11 cellular contexts compared by ENCODE assay signal in the genomic region with DNA sequence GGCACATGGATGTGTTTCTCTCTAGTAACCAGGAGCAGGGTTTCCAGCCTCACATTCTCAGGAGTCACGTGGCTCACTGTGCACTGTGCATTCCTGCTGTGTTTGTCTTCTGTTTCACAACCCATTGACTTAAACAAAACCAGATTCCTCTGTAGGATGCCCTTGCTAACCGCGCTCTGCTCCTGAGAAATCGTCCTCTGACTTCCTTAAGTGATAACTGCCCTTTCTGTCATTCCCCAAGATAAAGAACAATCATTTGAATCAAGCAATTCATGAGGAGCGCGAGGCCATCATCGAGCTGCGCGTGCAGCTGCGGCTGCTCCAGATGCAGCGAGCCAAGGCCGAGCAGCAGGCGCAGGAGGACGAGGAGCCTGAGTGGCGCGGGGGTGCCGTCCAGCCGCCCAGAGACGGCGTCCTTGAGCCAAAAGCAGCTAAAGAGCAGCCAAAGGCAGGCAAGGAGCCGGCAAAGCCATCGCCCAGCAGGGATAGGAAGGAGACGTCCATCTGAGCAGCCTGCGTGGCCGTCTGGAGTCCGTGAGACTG.
DNase-seq lines count a peak whose midpoint lies in the region; ATAC-seq and TF ChIP-seq lines count a peak whose summit lies in the region.
"Had no signal": no experiment of that assay in that cellular context is flagged by ENCODE, and none has a peak within 500 bp of the region (broad histone marks: within the 10 kb centered on the region; RNA-seq: fewer than 3 reads in every experiment).

No MANE protein-coding gene starts in this region.

- H3K27ac ChIP-seq in brain microvascular endothelial cell, result peak overlapping the region; percentile 44
- H3K27ac ChIP-seq in Peyer's patch, result peak overlapping the region in 1 of 4 donors; percentile 51

- DNase-seq in HFF-Myc (ENCODE audit: extremely low read depth, low read depth) (peak; percentile 88), brain microvascular endothelial cell (peak; percentile 94), kidney tubule cell (ENCODE audit: low spot score) (peak; percentile 17), stromal cell of bone marrow (ENCODE audit: low read depth) (peak; percentile 84), Peyer's patch (no peak), posterior vena cava (ENCODE audit: low spot score) (no peak), NCI-H526 (lab: John Stamatoyannopoulos, UW) (no peak)
- DNase-seq: activated CD4-positive, alpha-beta T cell treated with anti-CD3 and anti-CD28 coated beads, Interleukin-2, amount 50 U/mL, for 48 hours; stimulated activated CD4-positive, alpha-beta T cell treated with anti-CD3 and anti-CD28 coated beads, Interleukin-1b, Interleukin-23, amount 100 ng/mL, for 48 hours had no signal

- no peak for TF ChIP-seq POLR2A in Peyer's patch (IDR thresholded peaks at IDR 0.05)

- no peak for TF ChIP-seq CTCF in HFF-Myc (IDR thresholded peaks at IDR 0.05; ENCODE audit: low read depth, low read length, missing control alignments)
- TF ChIP-seq CTCF in brain microvascular endothelial cell (IDR thresholded peaks at IDR 0.05; ENCODE audit: low read depth, low read length, missing control alignments), result no peak
- no peak for TF ChIP-seq CTCF in Peyer's patch (IDR thresholded peaks at IDR 0.05)

- H3K27me3 ChIP-seq in brain microvascular endothelial cell (replicated peaks) (no peaks in the 10 kb centered on the region), Peyer's patch (no peaks in the 10 kb centered on the region)

- in situ Hi-C loops in brain microvascular endothelial cell (cut with HindIII; ENCODE audit: low pct_ligation_motif_present, low sequenced_read_pairs), result no loop called here

- 0 out of 2 replicates have a peak overlapping the region, but pooled peaks have one; percentile 0 for H3K4me3 ChIP-seq in HFF-Myc (replicated peaks; ENCODE audit: low read depth, low read length)
- H3K4me3 ChIP-seq in brain microvascular endothelial cell (ENCODE audit: low read depth, low read length), result no peak overlapping the region
- no peak overlapping the region for H3K4me3 ChIP-seq in Peyer's patch

- no peaks in the 10 kb centered on the region for H3K9me3 ChIP-seq in Peyer's patch

- intact Hi-C loops in posterior vena cava (cut with DNase I), result no loop called here

- ATAC-seq in GM19397 (IDR thresholded peaks at IDR 0.05; ENCODE audit: unreplicated experiment), result no peak
- ATAC-seq: Panc1 had no signal

- H3K4me1 ChIP-seq in Peyer's patch, result no peaks in the 10 kb centered on the region

- H3K36me3 ChIP-seq in brain microvascular endothelial cell (replicated peaks), result peaks cover 26% of the 10 kb centered on the region
- peaks cover 0 to 69% (median 0%) of the 10 kb centered on the region in 3 donors for H3K36me3 ChIP-seq in Peyer's patch

Comparison
In these comparisons a context has a peak if more than half of its experiments do, and no peak if none do; other contexts are left out.
1. DNase-seq: peak in HFF-Myc (single experiment), brain microvascular endothelial cell (single experiment), kidney tubule cell (single experiment) and stromal cell of bone marrow (single experiment); none in Peyer's patch (0 of 3), posterior vena cava (single experiment) and NCI-H526 (0 of 2).